ENCODE assay signal across 10 cellular contexts in genomic region chr16:11836653-11837244, GRCh38. TPM values are rescaled to one million over a fixed set of nuclear protein-coding genes. Genes with fewer than 3 reads are reported as not detected.
DNase-seq lines count a peak whose midpoint lies in the region; ATAC-seq and TF ChIP-seq lines count a peak whose summit lies in the region.
"Had no signal": no experiment of that assay in that cellular context is flagged by ENCODE, and none has a peak within 500 bp of the region (broad histone marks: within the 10 kb centered on the region; RNA-seq: fewer than 3 reads in every experiment).

No MANE protein-coding gene starts in this region.

- ATAC-seq in upper lobe of right lung: no peak

- intact Hi-C loops in upper lobe of right lung (cut with DNase I): no loop called here

- 91 to 98% methylated on average over 4 to 5 of the region's 6 CpGs for WGBS in mesodermal cell (ENCODE audit: insufficient coverage in 2 of 2), 2 experiments

- peak overlapping the region; percentile 18 for H3K9ac ChIP-seq in HUES6 (ENCODE audit: low read length)

- in situ Hi-C loops in brain microvascular endothelial cell (cut with HindIII; ENCODE audit: low pct_ligation_motif_present, low sequenced_read_pairs): no loop called here

- H3K9me3 ChIP-seq in HUES6 (ENCODE audit: control insufficient read depth, insufficient read depth, low read depth, low read length): no peaks in the 10 kb centered on the region
- H3K9me3 ChIP-seq in mesodermal cell (ENCODE audit: control insufficient read depth, low read length): no peaks in the 10 kb centered on the region
- no peaks in the 10 kb centered on the region for H3K9me3 ChIP-seq in upper lobe of right lung

- H3K4me3 ChIP-seq in HUES6 (ENCODE audit: low read depth, low read length): no peak overlapping the region
- H3K4me3 ChIP-seq in brain microvascular endothelial cell (ENCODE audit: low read depth, low read length): no peak overlapping the region
- no peak overlapping the region for H3K4me3 ChIP-seq in mesodermal cell (ENCODE audit: extremely low read depth, insufficient read depth, low read length, poor library complexity, severe bottlenecking)
- H3K4me3 ChIP-seq in upper lobe of right lung: no peak overlapping the region

- H3K4me1 ChIP-seq in HUES6 (ENCODE audit: control insufficient read depth, insufficient read depth, low read length): peaks cover 13% of the 10 kb centered on the region
- H3K4me1 ChIP-seq in mesodermal cell (ENCODE audit: control insufficient read depth, insufficient read depth, low read length, poor library complexity, severe bottlenecking): no peaks in the 10 kb centered on the region
- peaks cover 7% of the 10 kb centered on the region for H3K4me1 ChIP-seq in upper lobe of right lung

- no peak for TF ChIP-seq CTCF in brain microvascular endothelial cell (IDR thresholded peaks at IDR 0.05; ENCODE audit: low read depth, low read length, missing control alignments)
- TF ChIP-seq CTCF in upper lobe of right lung (IDR thresholded peaks at IDR 0.05): no peak

- H3K36me3 ChIP-seq in HUES6 (ENCODE audit: control insufficient read depth, insufficient read depth, low read length): peaks cover 60% of the 10 kb centered on the region
- peaks cover 55% of the 10 kb centered on the region for H3K36me3 ChIP-seq in brain microvascular endothelial cell (replicated peaks)
- peaks cover 58% of the 10 kb centered on the region for H3K36me3 ChIP-seq in mesodermal cell (ENCODE audit: control insufficient read depth, insufficient read depth, low read length)
- peaks cover 58% of the 10 kb centered on the region for H3K36me3 ChIP-seq in upper lobe of right lung

- peak; percentile 74 for DNase-seq in AG20443 (ENCODE audit: low spot score)
- peak; percentile 73 for DNase-seq in brain microvascular endothelial cell
- no peak for DNase-seq in NCI-H2227 (lab: John Stamatoyannopoulos, UW; ENCODE audit: unreplicated experiment)
- DNase-seq in medulla oblongata (ENCODE audit: extremely low spot score): no peak
- no peak for DNase-seq in upper lobe of right lung
- DNase-seq in occipital lobe (lab: John Stamatoyannopoulos, UW): no peak
- DNase-seq: activated CD4-positive, alpha-beta T cell treated with anti-CD3 and anti-CD28 coated beads for 1 hour; central memory CD4-positive, alpha-beta T cell had no signal

- H3K27me3 ChIP-seq in HUES6 (ENCODE audit: control insufficient read depth, insufficient read depth, low read length) (no peaks in the 10 kb centered on the region), brain microvascular endothelial cell (replicated peaks) (no peaks in the 10 kb centered on the region), upper lobe of right lung (no peaks in the 10 kb centered on the region)

- H3K27ac ChIP-seq in HUES6 (ENCODE audit: low read depth, low read length) (peak overlapping the region; percentile 35; the same call in 1 of the 2 replicates), brain microvascular endothelial cell (peak overlapping the region; percentile 78), mesodermal cell (ENCODE audit: low read depth, low read length, severe bottlenecking) (peak overlapping the region; percentile 70), upper lobe of right lung (no peak overlapping the region)

RNA-seq across cellular contexts. Expression of gene RSL1D1, which starts 14.6 kb away (rescaled TPM):
- 124 TPM for polyA plus RNA-seq in mesodermal cell (2013, experiment 1 of 2)
- polyA plus RNA-seq in mesodermal cell (2013, experiment 2 of 2): 146 TPM
- total RNA-seq in upper lobe of right lung (117 TPM), occipital lobe (100 TPM)

RNA-seq across cellular contexts. Expression of gene ZC3H7A, which starts 39.7 kb away (rescaled TPM):
- 50.9 TPM for polyA plus RNA-seq in mesodermal cell (2013, experiment 1 of 2)
- 52.2 TPM for polyA plus RNA-seq in mesodermal cell (2013, experiment 2 of 2)
- total RNA-seq in upper lobe of right lung (71.2 TPM), occipital lobe (36.0 TPM)

Comparison
In these comparisons a context has a peak if more than half of its experiments do, and no peak if none do; other contexts are left out.
1. DNase-seq: peak in AG20443 (single experiment) and brain microvascular endothelial cell (single experiment); none in NCI-H2227 (single experiment), medulla oblongata (single experiment), upper lobe of right lung (single experiment) and occipital lobe (single experiment).